In the genomic region with DNA sequence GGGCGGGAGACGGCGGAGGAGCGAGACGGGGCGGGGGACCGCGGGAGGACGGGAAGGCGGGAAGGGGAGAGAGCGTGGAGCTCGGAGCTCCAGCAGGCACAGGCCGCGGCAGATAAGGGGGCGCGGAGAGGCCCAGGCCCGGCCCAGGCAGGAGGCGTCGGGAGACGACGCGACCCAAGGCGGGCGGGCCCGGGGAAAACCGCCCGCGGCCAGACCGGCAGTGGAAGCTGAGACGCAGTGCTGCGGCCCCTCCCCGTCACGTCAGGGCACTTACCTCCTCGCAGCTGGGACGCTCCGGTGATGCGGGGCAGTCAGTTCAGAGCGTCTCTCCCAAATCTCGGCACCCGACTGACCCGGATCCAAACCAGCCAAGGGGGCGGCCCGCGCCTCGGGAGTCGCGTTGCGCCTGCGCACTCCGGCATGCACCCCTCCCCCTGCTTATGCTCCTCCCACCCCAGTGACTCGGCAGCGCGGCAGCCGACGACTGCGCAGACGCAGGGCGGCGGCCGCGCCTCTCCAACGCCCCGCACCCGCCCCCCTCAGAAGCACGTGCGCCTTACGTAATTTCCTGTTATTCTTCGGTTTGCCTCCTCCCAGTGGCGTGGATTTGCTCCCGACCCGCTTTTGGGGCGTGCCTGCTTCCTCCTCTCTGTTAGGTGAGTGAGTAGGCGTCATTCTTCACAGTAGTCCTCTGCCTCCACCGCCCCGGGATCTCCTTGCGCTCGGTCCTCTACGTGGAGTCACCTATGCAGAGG, we compare ENCODE assay signal across 8 cellular contexts. TPM values are rescaled to one million over a fixed set of nuclear protein-coding genes. Genes with fewer than 3 reads are reported as not detected.
A peak's percentile ranks its signal among the peaks of the same experiment; 100 is the strongest.
DNase-seq lines count a peak whose midpoint lies in the region; ATAC-seq and TF ChIP-seq lines count a peak whose summit lies in the region.

Gene OSER1, minus strand, starts transcription at position 350 of the 755 bp plus-strand sequence. CDS start 3,814 bp downstream, outside the sequence.

- H3K27me3 ChIP-seq in BE2C (no peaks in the 10 kb centered on the region), colonic mucosa (no peaks in the 10 kb centered on the region)

- H3K36me3 ChIP-seq in BE2C: peaks cover 7% of the 10 kb centered on the region
- no peaks in the 10 kb centered on the region for H3K36me3 ChIP-seq in colonic mucosa

- H3K4me1 ChIP-seq in BE2C (no peaks in the 10 kb centered on the region), colonic mucosa (peaks cover 3% of the 10 kb centered on the region)

- H3K4me3 ChIP-seq in BE2C (ENCODE audit: low read depth, low read length) (peak within 1 kb of the TSS; percentile 84), colonic mucosa (peak within 1 kb of the TSS; percentile 89)

- peak within 1 kb of the TSS; percentile 99 for H3K27ac ChIP-seq in colonic mucosa

- ATAC-seq in HG03460 (IDR thresholded peaks at IDR 0.05; ENCODE audit: unreplicated experiment): peak; percentile 82
- peak; percentile 81 for ATAC-seq in left colon

- intact Hi-C loops in colonic mucosa (cut with DNase I): loop anchor here (10.0 kb wide), 2 partner anchors 404 to 474 kb away; no protein-coding TSS in a partner anchor
- intact Hi-C loops in left colon (cut with DNase I, micrococcal nuclease): loop anchor here in 1 of 2 donors (10.0 kb wide), 3 partner anchors 174 to 394 kb away; no protein-coding TSS in a partner anchor

- DNase-seq in BE2C: peak; percentile 96
- DNase-seq in GM19240 (ENCODE audit: insufficient read length, low spot score): peak; percentile 65
- peak; percentile 98 to 99 for DNase-seq in NCI-H526 (lab: John Stamatoyannopoulos, UW)
- DNase-seq in activated CD4-positive, alpha-beta T cell treated with anti-CD3 and anti-CD28 coated beads for 48 hours: peak; percentile 97
- peak; percentile 99 for DNase-seq in colonic mucosa
- peak; percentile 97 to 99 for DNase-seq in left colon
- DNase-seq in stimulated activated CD4-positive, alpha-beta T cell treated with anti-CD3 and anti-CD28 coated beads, Interleukin-1b, Interleukin-23, amount 100 ng/mL, for 48 hours: peak; percentile 97

- no peaks in the 10 kb centered on the region for H3K9me3 ChIP-seq in BE2C
- H3K9me3 ChIP-seq in colonic mucosa: no peaks in the 10 kb centered on the region

- peak within 1 kb of the TSS; percentile 99 for H3K9ac ChIP-seq in colonic mucosa (ENCODE audit: low read depth in 2 of 2, low read length in 2 of 2)

- TF ChIP-seq CTCF in BE2C (IDR thresholded peaks at IDR 0.05; ENCODE audit: low read depth, low read length) (no peak), colonic mucosa (IDR thresholded peaks at IDR 0.05) (no peak)

RNA-seq across cellular contexts. Expression of gene OSER1, which starts in this region (rescaled TPM):
- polyA plus RNA-seq in BE2C (2012; ENCODE audit: insufficient read depth, insufficient read length, low read depth): 67.6 TPM
- total RNA-seq in colonic mucosa (10 to 100 TPM; 23.3 to 31.9 TPM), left colon (10 to 100 TPM; 21.9 to 35.2 TPM)

Comparison
In these comparisons a context has a peak if more than half of its experiments do, and no peak if none do; other contexts are left out.
1. Peak in every context shown above with its lines: DNase-seq, ATAC-seq, H3K4me3 ChIP-seq and H3K27ac ChIP-seq.